In genomic region chr18:61893971-61894750, GRCh38 we compare ENCODE assay signal across 8 cellular contexts. TPM values are rescaled to one million over a fixed set of nuclear protein-coding genes. Genes with fewer than 3 reads are reported as not detected.
DNase-seq lines count a peak whose midpoint lies in the region; ATAC-seq and TF ChIP-seq lines count a peak whose summit lies in the region.

No MANE protein-coding gene starts in this region.

- CTCF ChIA-PET in activated CD4-positive, alpha-beta T cell treated with anti-CD3 and anti-CD28 coated beads for 36 hours (lab: Charles Lee) = interaction anchor here (0.5 to 1.4 kb wide), 4 partner anchors 8 to 316 kb away, joined by 3 to 5 read pairs (median 4); no protein-coding TSS in a partner anchor

- H3K4me3 ChIP-seq in left lung = peak overlapping the region; percentile 64 to 73

- H3K4me1 Mint-ChIP-seq in activated CD4-positive, alpha-beta T cell treated with anti-CD3 and anti-CD28 coated beads for 36 hours = peaks cover 12% of the 10 kb centered on the region

- no peaks in the 10 kb centered on the region for H3K9me3 ChIP-seq in left lung

- POLR2A ChIA-PET in activated CD4-positive, alpha-beta T cell treated with anti-CD3 and anti-CD28 coated beads for 36 hours (lab: Charles Lee) = no interaction called here

- peaks cover 0 to 69% of the 10 kb centered on the region in 2 donors for H3K27me3 ChIP-seq in left lung

- no peak for TF ChIP-seq CTCF in left lung (IDR thresholded peaks at IDR 0.05)

- DNase-seq in DMS 273 (lab: John Stamatoyannopoulos, UW; ENCODE audit: unreplicated experiment) (peak; percentile 89), DMS 273 treated with DMSO at 0.1 percent for 48 hours (lab: John Stamatoyannopoulos, UW) (no peak), NCI-H1694 treated with DMSO at 0.1 percent for 48 hours (lab: John Stamatoyannopoulos, UW) (peak; percentile 26), dedifferentiated amniotic fluid mesenchymal stem cell (ENCODE audit: extremely low spot score) (peak; percentile 60), left lung (peak; percentile 81 to 90)
- DNase-seq in activated CD4-positive, alpha-beta T cell treated with anti-CD3 and anti-CD28 coated beads for 36 hours = peak; percentile 83
- peak; percentile 56 for DNase-seq in stimulated activated CD4-positive, alpha-beta T cell treated with anti-CD3 and anti-CD28 coated beads, Interleukin-1b, Interleukin-23, amount 100 ng/mL, for 48 hours

- H3K27me3 Mint-ChIP-seq in activated CD4-positive, alpha-beta T cell treated with anti-CD3 and anti-CD28 coated beads for 36 hours = peaks cover 39% of the 10 kb centered on the region

- no peaks in the 10 kb centered on the region for H3K9me3 Mint-ChIP-seq in activated CD4-positive, alpha-beta T cell treated with anti-CD3 and anti-CD28 coated beads for 36 hours (ENCODE audit: low read depth)

- no peaks in the 10 kb centered on the region for H3K36me3 ChIP-seq in left lung

- peak overlapping the region; percentile 73 for H3K4me3 Mint-ChIP-seq in activated CD4-positive, alpha-beta T cell treated with anti-CD3 and anti-CD28 coated beads for 36 hours

- H3K27ac ChIP-seq in left lung = peak overlapping the region; percentile 65 to 69

- ATAC-seq in HG02840 (IDR thresholded peaks at IDR 0.05; ENCODE audit: low FRiP score, unreplicated experiment) = peak; percentile 75
- peak; percentile 93 for ATAC-seq in activated CD4-positive, alpha-beta T cell treated with anti-CD3 and anti-CD28 coated beads for 36 hours
- peak; percentile 98 for ATAC-seq in left lung

- no peak overlapping the region for H3K27ac Mint-ChIP-seq in activated CD4-positive, alpha-beta T cell treated with anti-CD3 and anti-CD28 coated beads for 36 hours

- H3K36me3 Mint-ChIP-seq in activated CD4-positive, alpha-beta T cell treated with anti-CD3 and anti-CD28 coated beads for 36 hours (ENCODE audit: low read depth) = no peaks in the 10 kb centered on the region

- intact Hi-C loops in activated CD4-positive, alpha-beta T cell treated with anti-CD3 and anti-CD28 coated beads for 36 hours (cut with DNase I, micrococcal nuclease) = loop anchor here (2.0 to 10.0 kb wide), 5 partner anchors 83 to 342 kb away; partner anchors contain the start of genes PIGN (in 1 of the 2) and RELCH (in 1 of the 2)
- intact Hi-C loops in left lung (cut with DNase I) = loop anchor here in 1 of 2 donors (10.0 kb wide), 2 partner anchors 149 to 269 kb away; no protein-coding TSS in a partner anchor

- H3K4me1 ChIP-seq in left lung = peaks cover 8 to 26% of the 10 kb centered on the region in 2 donors

RNA-seq across cellular contexts. Expression of gene RNF152, which starts 1.4 kb away (rescaled TPM):
- under 1 TPM; 0.05 to 0.28 TPM for total RNA-seq in activated CD4-positive, alpha-beta T cell treated with anti-CD3 and anti-CD28 coated beads for 36 hours
- 10 to 100 TPM; 11.0 to 15.5 TPM for total RNA-seq in left lung

Comparison
In these comparisons a context has a peak if more than half of its experiments do, and no peak if none do; other contexts are left out.
1. RNA of gene RNF152, which starts 1.4 kb away (total RNA-seq): 11.0 to 15.5 TPM in left lung; 0.05 to 0.28 TPM in activated CD4-positive, alpha-beta T cell treated with anti-CD3 and anti-CD28 coated beads for 36 hours; every median in the first group is over 4 times any median in the second.
2. Peak in every context shown above with its lines, with median percentiles within 50 percentile points of each other: ATAC-seq.